Comparison of ENCODE assay signal across 16 cellular contexts in the genomic region with DNA sequence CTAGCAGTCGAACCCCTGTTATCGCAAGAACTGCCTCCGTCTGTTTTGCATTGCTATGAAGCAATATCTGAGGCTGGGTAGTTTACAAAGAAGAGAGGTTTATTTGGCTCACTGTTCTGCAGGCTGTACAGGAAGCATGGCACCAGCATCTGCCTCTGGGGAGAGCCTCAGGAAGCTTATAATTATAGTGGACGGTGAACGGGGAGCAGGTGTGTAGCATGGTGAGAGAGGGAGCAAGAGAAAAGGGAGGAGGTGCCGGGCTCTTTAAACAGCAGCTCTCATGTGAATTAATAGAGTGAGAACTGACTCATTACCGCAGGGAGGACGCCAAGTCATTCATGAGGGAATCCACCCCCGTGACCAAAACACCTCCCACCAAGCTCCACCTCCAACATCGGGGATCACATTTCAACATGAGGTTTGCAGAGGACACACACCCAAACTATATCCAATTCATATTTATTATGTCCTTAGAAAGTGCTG.
DNase-seq lines count a peak whose midpoint lies in the region; TF ChIP-seq lines count a peak whose summit lies in the region.
"Had no signal": no experiment of that assay in that cellular context is flagged by ENCODE, and none has a peak within 500 bp of the region (broad histone marks: within the 10 kb centered on the region; RNA-seq: fewer than 3 reads in every experiment).

No MANE protein-coding gene starts in this region.

- H3K79me1 ChIP-seq in neuronal stem cell (ENCODE audit: low read depth, low read length) = no peaks in the 10 kb centered on the region

- no peak overlapping the region for H2BK120ac ChIP-seq in neuronal stem cell (ENCODE audit: low read depth, low read length)

- no peaks in the 10 kb centered on the region for H3K4me1 Mint-ChIP-seq in activated CD4-positive, alpha-beta memory T cell treated with anti-CD3 and anti-CD28 coated beads for 36 hours (ENCODE audit: low read depth)
- no peaks in the 10 kb centered on the region for H3K4me1 Mint-ChIP-seq in activated CD4-positive, alpha-beta memory T cell treated with anti-CD3 and anti-CD28 coated beads, Interleukin-2, amount 10 ng/mL, durations not matched to agents 7 days and 5 days
- H3K4me1 Mint-ChIP-seq: activated naive CD4-positive, alpha-beta T cell treated with anti-CD3 and anti-CD28 coated beads, Interleukin-2, amount 10 ng/mL, durations not matched to agents 7 days and 5 days; central memory CD8-positive, alpha-beta T cell had no signal

- no peak overlapping the region for H4K91ac ChIP-seq in neuronal stem cell (ENCODE audit: low read depth, low read length, poor library complexity)

- no peak overlapping the region for H3K27ac ChIP-seq in osteoblast (ENCODE audit: low read depth, low read length)
- H3K27ac ChIP-seq in neuronal stem cell (replicated peaks; ENCODE audit: low read length) = no peak overlapping the region
- H3K27ac ChIP-seq: spleen had no signal

- CTCF ChIA-PET in activated CD4-positive, alpha-beta memory T cell treated with anti-CD3 and anti-CD28 coated beads for 36 hours (lab: Charles Lee) = interaction anchor here (1.0 kb wide), 1 partner anchor 9 kb away, joined by 3 read pairs; no protein-coding TSS in a partner anchor
- CTCF ChIA-PET in activated CD4-positive, alpha-beta memory T cell treated with anti-CD3 and anti-CD28 coated beads, Interleukin-2, amount 10 ng/mL, durations not matched to agents 7 days and 5 days (lab: Charles Lee) = no interaction called here

- no CpG with 5 or more reads among the region's 10 CpGs for WGBS in neuronal stem cell (ENCODE audit: extremely low coverage in 2 of 2, insufficient read length in 2 of 2, insufficient replicate concordance in 1 of 2), 2 donors

- H3K4me3 Mint-ChIP-seq in activated CD4-positive, alpha-beta memory T cell treated with anti-CD3 and anti-CD28 coated beads for 36 hours = no peak overlapping the region
- no peak overlapping the region for H3K4me3 Mint-ChIP-seq in activated CD4-positive, alpha-beta memory T cell treated with anti-CD3 and anti-CD28 coated beads, Interleukin-2, amount 10 ng/mL, durations not matched to agents 7 days and 5 days
- H3K4me3 Mint-ChIP-seq: activated naive CD4-positive, alpha-beta T cell treated with anti-CD3 and anti-CD28 coated beads, Interleukin-2, amount 10 ng/mL, durations not matched to agents 7 days and 5 days; central memory CD8-positive, alpha-beta T cell had no signal

- POLR2A ChIA-PET in activated CD4-positive, alpha-beta memory T cell treated with anti-CD3 and anti-CD28 coated beads for 36 hours (lab: Charles Lee) = no interaction called here
- POLR2A ChIA-PET in activated CD4-positive, alpha-beta memory T cell treated with anti-CD3 and anti-CD28 coated beads, Interleukin-2, amount 10 ng/mL, durations not matched to agents 7 days and 5 days (lab: Charles Lee) = no interaction called here

- H3K4ac ChIP-seq in neuronal stem cell (ENCODE audit: low read length) = no peak overlapping the region

- no peak overlapping the region for H2AK5ac ChIP-seq in neuronal stem cell (ENCODE audit: low read depth, low read length)

- TF ChIP-seq CTCF in osteoblast (IDR thresholded peaks at IDR 0.05; ENCODE audit: extremely low read depth, low read depth, low read length) = no peak

- H3K23ac ChIP-seq in neuronal stem cell (ENCODE audit: low read depth, low read length, poor library complexity) = no peak overlapping the region

- peaks cover 10% of the 10 kb centered on the region for H3K27me3 Mint-ChIP-seq in activated CD4-positive, alpha-beta memory T cell treated with anti-CD3 and anti-CD28 coated beads for 36 hours
- peaks cover 3% of the 10 kb centered on the region for H3K27me3 Mint-ChIP-seq in activated CD4-positive, alpha-beta memory T cell treated with anti-CD3 and anti-CD28 coated beads, Interleukin-2, amount 10 ng/mL, durations not matched to agents 7 days and 5 days

- no peaks in the 10 kb centered on the region for H4K20me1 ChIP-seq in osteoblast (ENCODE audit: insufficient read depth, low read length)

- intact Hi-C loops in activated CD4-positive, alpha-beta memory T cell treated with anti-CD3 and anti-CD28 coated beads for 36 hours (cut with micrococcal nuclease) = no loop called here

- peaks cover 23% of the 10 kb centered on the region for H3K4me1 ChIP-seq in osteoblast (ENCODE audit: insufficient read depth, low read length)
- H3K4me1 ChIP-seq in neuronal stem cell (ENCODE audit: control insufficient read depth in 2 of 2, insufficient read depth in 1 of 2, low read depth in 1 of 2, low read length in 2 of 2) = peaks cover 3 to 6% of the 10 kb centered on the region in 2 donors
- H3K4me1 ChIP-seq: spleen had no signal

- H3K4me3 ChIP-seq in osteoblast (ENCODE audit: insufficient read depth, low read length) (no peak overlapping the region), neuronal stem cell (ENCODE audit: low read length in 2 of 2) (no peak overlapping the region)
- H3K4me3 ChIP-seq: spleen, tibial nerve had no signal

- H3K27ac Mint-ChIP-seq in activated CD4-positive, alpha-beta memory T cell treated with anti-CD3 and anti-CD28 coated beads for 36 hours = no peak overlapping the region
- no peak overlapping the region for H3K27ac Mint-ChIP-seq in activated CD4-positive, alpha-beta memory T cell treated with anti-CD3 and anti-CD28 coated beads, Interleukin-2, amount 10 ng/mL, durations not matched to agents 7 days and 5 days
- H3K27ac Mint-ChIP-seq: activated naive CD4-positive, alpha-beta T cell treated with anti-CD3 and anti-CD28 coated beads, Interleukin-2, amount 10 ng/mL, durations not matched to agents 7 days and 5 days had no signal

- H3K27me3 ChIP-seq in osteoblast (ENCODE audit: insufficient read depth, low read length) = no peaks in the 10 kb centered on the region
- H3K27me3 ChIP-seq in neuronal stem cell (ENCODE audit: control insufficient read depth in 3 of 3, insufficient read depth in 3 of 3, low read depth in 1 of 3, low read length in 3 of 3) = no peaks in the 10 kb centered on the region

- H4K8ac ChIP-seq in neuronal stem cell (ENCODE audit: low read depth, low read length) = no peak overlapping the region

- H3K9ac ChIP-seq in neuronal stem cell (ENCODE audit: low read depth, low read length, poor library complexity) = no peak overlapping the region

- H2BK15ac ChIP-seq in neuronal stem cell (ENCODE audit: low read length) = no peak overlapping the region

- H2BK12ac ChIP-seq in neuronal stem cell (ENCODE audit: low read length) = no peak overlapping the region

- H2BK5ac ChIP-seq in neuronal stem cell (ENCODE audit: low read length) = no peak overlapping the region

- no peaks in the 10 kb centered on the region for H3K36me3 Mint-ChIP-seq in activated CD4-positive, alpha-beta memory T cell treated with anti-CD3 and anti-CD28 coated beads for 36 hours
- no peaks in the 10 kb centered on the region for H3K36me3 Mint-ChIP-seq in activated CD4-positive, alpha-beta memory T cell treated with anti-CD3 and anti-CD28 coated beads, Interleukin-2, amount 10 ng/mL, durations not matched to agents 7 days and 5 days (ENCODE audit: low read depth)
- H3K36me3 Mint-ChIP-seq: activated naive CD4-positive, alpha-beta T cell treated with anti-CD3 and anti-CD28 coated beads, Interleukin-2, amount 10 ng/mL, durations not matched to agents 7 days and 5 days had no signal

- H3K79me2 ChIP-seq in osteoblast (ENCODE audit: insufficient read depth, low read length) = no peaks in the 10 kb centered on the region

- H3K9me3 ChIP-seq in osteoblast (ENCODE audit: low read depth, low read length) = no peaks in the 10 kb centered on the region
- H3K9me3 ChIP-seq in neuronal stem cell (replicated peaks in 1 of 2; ENCODE audit: control insufficient read depth in 2 of 2, insufficient read depth in 1 of 2, low read depth in 1 of 2, low read length in 2 of 2) = no peaks in the 10 kb centered on the region
- H3K9me3 ChIP-seq: Caco-2, spleen, tibial nerve had no signal

- no peaks in the 10 kb centered on the region for H3K9me3 Mint-ChIP-seq in activated CD4-positive, alpha-beta memory T cell treated with anti-CD3 and anti-CD28 coated beads for 36 hours
- no peaks in the 10 kb centered on the region for H3K9me3 Mint-ChIP-seq in activated CD4-positive, alpha-beta memory T cell treated with anti-CD3 and anti-CD28 coated beads, Interleukin-2, amount 10 ng/mL, durations not matched to agents 7 days and 5 days
- H3K9me3 Mint-ChIP-seq: activated naive CD4-positive, alpha-beta T cell treated with anti-CD3 and anti-CD28 coated beads, Interleukin-2, amount 10 ng/mL, durations not matched to agents 7 days and 5 days; central memory CD8-positive, alpha-beta T cell had no signal

- H3K4me2 ChIP-seq in osteoblast (ENCODE audit: insufficient read depth, low read length) (peak overlapping the region; percentile 17), neuronal stem cell (ENCODE audit: insufficient read depth, low read length, poor library complexity, severe bottlenecking) (no peak overlapping the region)

- H3K18ac ChIP-seq in neuronal stem cell (ENCODE audit: low read length) = no peak overlapping the region

- H3K14ac ChIP-seq in neuronal stem cell (ENCODE audit: low read length) = no peak overlapping the region

- peak; percentile 20 for DNase-seq in activated CD4-positive, alpha-beta memory T cell treated with anti-CD3 and anti-CD28 coated beads for 36 hours
- no peak for DNase-seq in activated CD4-positive, alpha-beta memory T cell treated with anti-CD3 and anti-CD28 coated beads, Interleukin-2, amount 10 ng/mL, durations not matched to agents 7 days and 5 days
- DNase-seq in NCI-H69 (lab: John Stamatoyannopoulos, UW) = peak; percentile 4
- DNase-seq in dermis blood vessel endothelial cell = peak; percentile 28
- DNase-seq in osteoblast (ENCODE audit: insufficient read length, low spot score, missing footprints) = no peak
- no peak for DNase-seq in neuronal stem cell (ENCODE audit: low spot score)
- DNase-seq in germinal center (ENCODE audit: low spot score) = no peak
- no peak for DNase-seq in DMS53 treated with DMSO at 0.1 percent for 48 hours (lab: John Stamatoyannopoulos, UW; ENCODE audit: unreplicated experiment)
- DNase-seq: activated naive CD4-positive, alpha-beta T cell treated with anti-CD3 and anti-CD28 coated beads, Interleukin-2, amount 10 ng/mL, durations not matched to agents 7 days and 5 days; Caco-2; NCI-H146; NCI-H524 treated with DMSO at 0.1 percent for 48 hours; occipital lobe; spleen had no signal

- H3K36me3 ChIP-seq in osteoblast (ENCODE audit: insufficient read depth, low read length) (no peaks in the 10 kb centered on the region), neuronal stem cell (replicated peaks in 1 of 2; ENCODE audit: control insufficient read depth in 2 of 2, insufficient read depth in 2 of 2, low read length in 2 of 2) (no peaks in the 10 kb centered on the region)
- H3K36me3 ChIP-seq: spleen, tibial nerve had no signal

- H2AFZ ChIP-seq in osteoblast (ENCODE audit: low read length) = no peak overlapping the region
- no peak overlapping the region for H2AFZ ChIP-seq in neuronal stem cell (ENCODE audit: low read length)

Comparison
In these comparisons a context has a peak if more than half of its experiments do, and no peak if none do; other contexts are left out.
1. DNase-seq: peak in activated CD4-positive, alpha-beta memory T cell treated with anti-CD3 and anti-CD28 coated beads for 36 hours (single experiment), NCI-H69 (single experiment) and dermis blood vessel endothelial cell (single experiment); none in activated CD4-positive, alpha-beta memory T cell treated with anti-CD3 and anti-CD28 coated beads, Interleukin-2, amount 10 ng/mL, durations not matched to agents 7 days and 5 days (single experiment), osteoblast (single experiment), neuronal stem cell (single experiment), germinal center (single experiment) and DMS53 treated with DMSO at 0.1 percent for 48 hours (single experiment).